Comparison of ENCODE assay signal across 17 cellular contexts in the genomic region with DNA sequence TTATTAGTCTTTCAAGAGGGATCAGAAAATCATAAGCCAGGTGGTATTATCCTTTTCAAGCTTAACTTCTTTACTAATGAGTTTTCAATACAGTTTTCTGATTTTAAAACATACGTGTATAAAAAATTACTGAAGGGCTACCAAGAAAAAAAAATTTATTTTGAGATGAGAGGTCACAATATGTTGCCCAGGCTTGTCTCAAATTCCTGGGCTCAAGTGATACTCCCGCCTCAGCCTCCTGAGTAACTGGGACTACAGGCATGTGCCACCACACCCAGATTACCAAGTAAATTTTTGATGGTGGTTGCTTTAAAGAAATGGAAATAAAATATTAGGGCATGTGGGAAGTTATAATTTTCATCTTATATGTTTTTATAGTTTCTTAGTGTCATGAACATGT. TPM values are rescaled to one million over a fixed set of nuclear protein-coding genes. Genes with fewer than 3 reads are reported as not detected.
DNase-seq lines count a peak whose midpoint lies in the region; ATAC-seq and TF ChIP-seq lines count a peak whose summit lies in the region.
"Had no signal": no experiment of that assay in that cellular context is flagged by ENCODE, and none has a peak within 500 bp of the region (broad histone marks: within the 10 kb centered on the region; RNA-seq: fewer than 3 reads in every experiment).

No MANE protein-coding gene starts in this region.

- no peak for TF ChIP-seq CTCF in foreskin keratinocyte (conservative IDR thresholded peaks at IDR 0.05)

- no peaks in the 10 kb centered on the region for H3K27me3 Mint-ChIP-seq in activated T-helper 17 cell treated with anti-CD3 and anti-CD28 coated beads, Interleukin-2, amount 50 U/mL, for 72 hours
- H3K27me3 Mint-ChIP-seq in stimulated activated naive CD8-positive, alpha-beta T cell treated with anti-CD3 and anti-CD28 coated beads, Interleukin-15, amount 100 ng/mL, for 72 hours: peaks cover 22% of the 10 kb centered on the region

- in situ Hi-C loops in KBM-7 (cut with MboI; ENCODE audit: low pct_unique_long_range_greater_than_20kb, low sequenced_read_pairs): no loop called here

- peak overlapping the region; percentile 58 for H3K27ac Mint-ChIP-seq in activated T-helper 17 cell treated with anti-CD3 and anti-CD28 coated beads, Interleukin-2, amount 50 U/mL, for 72 hours
- peak overlapping the region; percentile 4 to 14 for H3K27ac Mint-ChIP-seq in stimulated activated naive CD8-positive, alpha-beta T cell treated with anti-CD3 and anti-CD28 coated beads, Interleukin-15, amount 100 ng/mL, for 72 hours
- H3K27ac Mint-ChIP-seq: CD4-positive, alpha-beta T cell had no signal

- DNase-seq in NCI-H524 (lab: John Stamatoyannopoulos, UW): peak; percentile 11 to 52
- DNase-seq in NCI-H524 treated with DMSO at 0.1 percent for 48 hours (lab: John Stamatoyannopoulos, UW): no peak
- DNase-seq in foreskin keratinocyte: peak in 1 of 2 donors; percentile 69
- no peak for DNase-seq in stimulated activated naive CD8-positive, alpha-beta T cell treated with anti-CD3 and anti-CD28 coated beads, Interleukin-15, amount 100 ng/mL, for 72 hours
- DNase-seq in NCI-H146 (lab: John Stamatoyannopoulos, UW): no peak
- no peak for DNase-seq in KBM-7
- DNase-seq: AML-193; Caco-2; CD4-positive, alpha-beta T cell; GM23248; HCEC 1CT had no signal

- H3K4me1 Mint-ChIP-seq in activated T-helper 17 cell treated with anti-CD3 and anti-CD28 coated beads, Interleukin-2, amount 50 U/mL, for 72 hours: no peaks in the 10 kb centered on the region
- no peaks in the 10 kb centered on the region for H3K4me1 Mint-ChIP-seq in stimulated activated naive CD8-positive, alpha-beta T cell treated with anti-CD3 and anti-CD28 coated beads, Interleukin-15, amount 100 ng/mL, for 72 hours

- H3K9me3 Mint-ChIP-seq in activated T-helper 17 cell treated with anti-CD3 and anti-CD28 coated beads, Interleukin-2, amount 50 U/mL, for 72 hours: no peaks in the 10 kb centered on the region
- H3K9me3 Mint-ChIP-seq in stimulated activated naive CD8-positive, alpha-beta T cell treated with anti-CD3 and anti-CD28 coated beads, Interleukin-15, amount 100 ng/mL, for 72 hours: peaks cover 1 to 4% of the 10 kb centered on the region in 2 donors
- H3K9me3 Mint-ChIP-seq: CD4-positive, alpha-beta T cell had no signal

- no peak overlapping the region for H3K4me3 Mint-ChIP-seq in activated T-helper 17 cell treated with anti-CD3 and anti-CD28 coated beads, Interleukin-2, amount 50 U/mL, for 72 hours
- no peak overlapping the region for H3K4me3 Mint-ChIP-seq in stimulated activated naive CD8-positive, alpha-beta T cell treated with anti-CD3 and anti-CD28 coated beads, Interleukin-15, amount 100 ng/mL, for 72 hours
- H3K4me3 Mint-ChIP-seq: CD4-positive, alpha-beta T cell had no signal

- peaks cover 12% of the 10 kb centered on the region for H3K4me1 ChIP-seq in foreskin keratinocyte
- H3K4me1 ChIP-seq: A549, Caco-2 had no signal

- peak overlapping the region; percentile 64 for H3K27ac ChIP-seq in foreskin keratinocyte
- H3K27ac ChIP-seq: 22Rv1, A549, C4-2B, GM23248, HL-60 had no signal

- no peaks in the 10 kb centered on the region for H3K27me3 ChIP-seq in foreskin keratinocyte

- ATAC-seq in activated T-helper 17 cell treated with anti-CD3 and anti-CD28 coated beads, Interleukin-2, amount 50 U/mL, for 72 hours (replicated peaks): no peak
- ATAC-seq in foreskin keratinocyte: no peak
- no peak for ATAC-seq in stimulated activated naive CD8-positive, alpha-beta T cell treated with anti-CD3 and anti-CD28 coated beads, Interleukin-15, amount 100 ng/mL, for 72 hours
- ATAC-seq: A549 had no signal

- H3K36me3 Mint-ChIP-seq in activated T-helper 17 cell treated with anti-CD3 and anti-CD28 coated beads, Interleukin-2, amount 50 U/mL, for 72 hours (ENCODE audit: low read depth): no peaks in the 10 kb centered on the region

RNA-seq across cellular contexts. Expression of a gene that starts 26.7 kb away (rescaled TPM):
- 1 to 10 TPM; 2.5 to 3.6 TPM for total RNA-seq in activated T-helper 17 cell treated with anti-CD3 and anti-CD28 coated beads, Interleukin-2, amount 50 U/mL, for 72 hours
- total RNA-seq in foreskin keratinocyte: 0.46 and 0.54 TPM in 2 replicates
- polyA plus RNA-seq in foreskin keratinocyte: 0.37 and 0.58 TPM in 2 replicates
- total RNA-seq: Caco-2, GM23248 had no signal
- polyA plus RNA-seq: BJ had no signal

Comparison
In these comparisons a context has a peak if more than half of its experiments do, and no peak if none do; other contexts are left out.
1. DNase-seq: peak in NCI-H524 (2 of 2); none in NCI-H524 treated with DMSO at 0.1 percent for 48 hours (single experiment), stimulated activated naive CD8-positive, alpha-beta T cell treated with anti-CD3 and anti-CD28 coated beads, Interleukin-15, amount 100 ng/mL, for 72 hours (0 of 2), NCI-H146 (single experiment) and KBM-7 (single experiment).